ENCODE assay signal across 8 cellular contexts in the genomic region with DNA sequence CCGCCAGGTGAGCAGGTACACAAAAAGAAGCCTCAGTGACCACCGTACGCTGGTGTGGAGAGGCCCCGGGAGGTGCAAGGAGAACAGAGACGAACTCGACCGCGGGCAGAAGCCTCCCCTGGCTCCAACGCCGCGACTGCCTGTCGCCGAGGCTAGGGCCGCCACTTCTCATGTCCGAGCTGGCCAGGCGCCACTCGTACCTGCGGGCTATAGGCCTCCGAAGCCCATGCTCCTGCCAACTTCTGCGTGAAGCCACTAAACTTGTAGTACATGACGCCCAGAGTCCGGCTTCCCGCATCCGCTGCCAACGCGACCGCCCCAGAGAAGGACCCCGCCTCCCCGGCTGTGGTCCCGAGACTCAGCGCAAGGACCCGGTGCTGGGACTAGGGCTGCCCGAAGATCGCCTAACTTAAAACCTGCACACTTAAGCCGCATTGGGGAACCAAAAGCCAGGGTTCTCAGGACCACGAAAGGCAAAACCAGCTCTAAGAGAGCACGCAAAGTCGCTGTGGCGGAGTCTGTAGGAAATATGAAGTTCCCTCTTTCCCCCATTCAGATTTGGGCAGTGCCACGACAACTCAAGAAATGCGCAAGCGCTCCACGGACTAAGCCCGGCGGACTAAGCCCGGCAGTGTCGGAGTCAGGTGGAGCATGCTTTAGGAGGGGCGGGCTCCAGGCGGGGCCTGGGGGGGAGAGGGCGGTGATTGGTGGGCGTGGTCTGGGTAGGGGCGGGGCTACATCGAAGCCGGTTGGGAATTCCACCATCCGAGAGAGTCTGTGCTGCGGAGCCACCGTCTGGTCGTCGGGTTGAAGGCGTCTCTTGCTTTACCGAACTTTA. TPM values are rescaled to one million over a fixed set of nuclear protein-coding genes. Genes with fewer than 3 reads are reported as not detected.
DNase-seq lines count a peak whose midpoint lies in the region; ATAC-seq and TF ChIP-seq lines count a peak whose summit lies in the region.

COX7A2L (minus strand) TSS at position 328 of the 838 bp plus-strand sequence; CDS start at position 272, 56 bp downstream.

- H3K27ac ChIP-seq in right atrium auricular region (peak within 1 kb of the TSS; percentile 94 to 95), uterus (peak within 1 kb of the TSS; percentile 87 to 95)

- H3K36me3 ChIP-seq in right atrium auricular region (no peaks in the 10 kb centered on the region), uterus (no peaks in the 10 kb centered on the region)

- intact Hi-C loops in T-helper 2 cell treated with Interferon-gamma antibody and Interleukin-4, amounts not matched to agents 100 ng/mL and 5 ng/mL, for 36 hours (cut with micrococcal nuclease), result loop anchor here (1.0 to 10.0 kb wide), 10 partner anchors 64 to 1276 kb away; partner anchors contain the start of genes EML4, MTA3 and PLEKHH2
- intact Hi-C loops in uterus (cut with DNase I; ENCODE audit: low total_unique reads), result loop anchor here (10.0 kb wide), 1 partner anchor 266 kb away; no protein-coding TSS in a partner anchor

- H3K9me3 ChIP-seq in right atrium auricular region (no peaks in the 10 kb centered on the region), uterus (no peaks in the 10 kb centered on the region)

- peak in 1 of 2 donors; percentile 63 for TF ChIP-seq CTCF in right atrium auricular region (IDR thresholded peaks at IDR 0.05)
- TF ChIP-seq CTCF in uterus (IDR thresholded peaks at IDR 0.05), result peak; percentile 7 to 56 (median 38)

- H3K4me1 ChIP-seq in right atrium auricular region (peaks cover 0 to 38% of the 10 kb centered on the region in 2 donors), uterus (peaks cover 0 to 7% of the 10 kb centered on the region in 2 donors)

- H3K4me3 ChIP-seq in right atrium auricular region (peak within 1 kb of the TSS; percentile 94 to 95), uterus (peak within 1 kb of the TSS; percentile 87 to 99)

- ATAC-seq in GM18499 (IDR thresholded peaks at IDR 0.05; ENCODE audit: insufficient read depth, unreplicated experiment) (peak; percentile 75), HG02943 (IDR thresholded peaks at IDR 0.05; ENCODE audit: low read depth, unreplicated experiment) (peak; percentile 93)

- DNase-seq in NCI-H187 treated with DMSO at 0.1 percent for 48 hours (lab: John Stamatoyannopoulos, UW) (peak; percentile 93), anterior cingulate cortex (lab: John Stamatoyannopoulos, UW) (peak; percentile 82 to 99 (median 97)), right atrium auricular region (ENCODE audit: low spot score) (peak; percentile 97), pulmonary artery endothelial cell (ENCODE audit: low read depth, low spot score) (peak; percentile 86), uterus (peak; percentile 97 to 98)

- TF ChIP-seq POLR2A in uterus (IDR thresholded peaks at IDR 0.05), result peak; percentile 46 to 71

- H3K27me3 ChIP-seq in right atrium auricular region (no peaks in the 10 kb centered on the region), uterus (no peaks in the 10 kb centered on the region)

RNA-seq across cellular contexts. Expression of gene COX7A2L, which starts in this region (rescaled TPM):
- 71.7 and 76.1 TPM in 2 replicates for total RNA-seq in T-helper 2 cell treated with Interferon-gamma antibody and Interleukin-4, amounts not matched to agents 100 ng/mL and 5 ng/mL, for 36 hours
- total RNA-seq in right atrium auricular region, result 100 to 1,000 TPM in 1 of 2 donors, 10 to 100 TPM in 1; 96.0 to 132 TPM
- total RNA-seq in pulmonary artery endothelial cell, result 128 and 233 TPM in 2 replicates
- total RNA-seq in uterus, result 100 to 1,000 TPM in 3 of 4 donors, 10 to 100 TPM in 1; 46.6 to 196 (median 126) TPM

Comparison
In these comparisons a context has a peak if more than half of its experiments do, and no peak if none do; other contexts are left out.
1. Peak in every context shown above with its lines: DNase-seq, ATAC-seq, H3K4me3 ChIP-seq and H3K27ac ChIP-seq.